Comparison of ENCODE assay signal across 13 cellular contexts in the genomic region with DNA sequence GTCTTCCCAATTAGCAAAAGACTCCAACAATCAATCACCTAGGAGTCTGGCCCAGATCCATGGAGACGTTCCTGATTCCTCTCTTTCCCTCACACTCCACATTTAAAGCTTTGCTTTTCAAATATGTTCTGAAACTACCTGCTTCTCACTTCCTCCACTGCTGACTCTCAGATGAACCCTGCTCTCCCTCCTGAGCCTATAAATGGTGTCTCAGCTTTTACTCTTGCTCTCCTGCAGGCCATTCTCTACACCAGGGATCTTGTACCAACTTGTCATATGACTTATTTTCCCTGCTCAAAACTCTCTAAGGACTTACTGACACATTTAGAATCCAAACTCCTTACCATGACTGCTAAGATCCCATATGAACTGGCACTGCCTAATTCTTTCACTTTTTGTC.
DNase-seq lines count a peak whose midpoint lies in the region; ATAC-seq and TF ChIP-seq lines count a peak whose summit lies in the region.
"Had no signal": no experiment of that assay in that cellular context is flagged by ENCODE, and none has a peak within 500 bp of the region (broad histone marks: within the 10 kb centered on the region; RNA-seq: fewer than 3 reads in every experiment).

No MANE protein-coding gene starts in this region.

- intact Hi-C loops in activated B cell treated with CpG ODN at 0.5 μM for 24 hours (cut with micrococcal nuclease): no loop called here

- ATAC-seq in GM18861 (IDR thresholded peaks at IDR 0.05; ENCODE audit: unreplicated experiment) (peak; percentile 48), GM21529 (IDR thresholded peaks at IDR 0.05; ENCODE audit: unreplicated experiment) (peak; percentile 64), HG03108 (IDR thresholded peaks at IDR 0.05; ENCODE audit: unreplicated experiment) (peak; percentile 41), activated B cell treated with CpG ODN at 0.5 μM for 24 hours (ENCODE audit: low read depth) (peak; percentile 47)
- ATAC-seq: natural killer cell, Panc1 had no signal

- in situ Hi-C loops in GM13976 (cut with MboI; ENCODE audit: low sequenced_read_pairs, unreplicated experiment): no loop called here

- no peaks in the 10 kb centered on the region for H3K36me3 Mint-ChIP-seq in activated B cell treated with CpG ODN at 0.5 μM for 24 hours (ENCODE audit: low read depth)
- H3K36me3 Mint-ChIP-seq in endothelial cell (ENCODE audit: low read depth, unreplicated experiment): no peaks in the 10 kb centered on the region
- H3K36me3 Mint-ChIP-seq: natural killer cell had no signal

- TF ChIP-seq CTCF in activated B cell treated with CpG ODN at 0.5 μM for 24 hours (IDR thresholded peaks at IDR 0.05): no peak
- no peak for TF ChIP-seq CTCF in GM13976 (IDR thresholded peaks at IDR 0.05; ENCODE audit: borderline replicate concordance, control extremely low read depth, extremely low read depth, insufficient read depth, missing control alignments)
- no peak for TF ChIP-seq CTCF in endothelial cell (IDR thresholded peaks at IDR 0.05; ENCODE audit: unreplicated experiment)

- H3K4me1 Mint-ChIP-seq in activated B cell treated with CpG ODN at 0.5 μM for 24 hours (peaks cover 30% of the 10 kb centered on the region), endothelial cell (ENCODE audit: unreplicated experiment) (no peaks in the 10 kb centered on the region)

- peak overlapping the region; percentile 21 for H3K4me3 Mint-ChIP-seq in activated B cell treated with CpG ODN at 0.5 μM for 24 hours
- no peak overlapping the region for H3K4me3 Mint-ChIP-seq in endothelial cell (ENCODE audit: unreplicated experiment)
- H3K4me3 Mint-ChIP-seq: natural killer cell had no signal

- H3K9me3 Mint-ChIP-seq in activated B cell treated with CpG ODN at 0.5 μM for 24 hours (no peaks in the 10 kb centered on the region), endothelial cell (ENCODE audit: unreplicated experiment) (no peaks in the 10 kb centered on the region)
- H3K9me3 Mint-ChIP-seq: natural killer cell had no signal

- H3K27ac Mint-ChIP-seq in activated B cell treated with CpG ODN at 0.5 μM for 24 hours (no peak overlapping the region), endothelial cell (ENCODE audit: unreplicated experiment) (no peak overlapping the region)

- POLR2A ChIA-PET in activated B cell treated with CpG ODN at 0.5 μM for 24 hours (lab: Charles Lee): interaction anchor here (0.9 kb wide), 1 partner anchor 11 kb away, joined by 3 read pairs; no protein-coding TSS in a partner anchor

- CTCF ChIA-PET in activated B cell treated with CpG ODN at 0.5 μM for 24 hours (lab: Charles Lee): no interaction called here

- DNase-seq in activated B cell treated with CpG ODN at 0.5 μM for 24 hours (no peak), T1000 (lab: John Stamatoyannopoulos, UW) (no peak), GM13976 (ENCODE audit: low spot score) (no peak), endothelial cell (ENCODE audit: low spot score) (no peak)
- no peak for DNase-seq in activated naive CD4-positive, alpha-beta T cell treated with anti-CD3 and anti-CD28 coated beads, Interleukin-2, amount 50 U/mL, for 16 hours
- DNase-seq: activated CD4-positive, alpha-beta T cell treated with anti-CD3 and anti-CD28 coated beads, Interleukin-2, amount 50 U/mL, for 1 hour; COR-L47; natural killer cell; spleen had no signal

- H3K27me3 Mint-ChIP-seq in activated B cell treated with CpG ODN at 0.5 μM for 24 hours (peaks cover 2% of the 10 kb centered on the region), endothelial cell (ENCODE audit: unreplicated experiment) (no peaks in the 10 kb centered on the region)
